Comparison of ENCODE assay signal across 8 cellular contexts in the genomic region with DNA sequence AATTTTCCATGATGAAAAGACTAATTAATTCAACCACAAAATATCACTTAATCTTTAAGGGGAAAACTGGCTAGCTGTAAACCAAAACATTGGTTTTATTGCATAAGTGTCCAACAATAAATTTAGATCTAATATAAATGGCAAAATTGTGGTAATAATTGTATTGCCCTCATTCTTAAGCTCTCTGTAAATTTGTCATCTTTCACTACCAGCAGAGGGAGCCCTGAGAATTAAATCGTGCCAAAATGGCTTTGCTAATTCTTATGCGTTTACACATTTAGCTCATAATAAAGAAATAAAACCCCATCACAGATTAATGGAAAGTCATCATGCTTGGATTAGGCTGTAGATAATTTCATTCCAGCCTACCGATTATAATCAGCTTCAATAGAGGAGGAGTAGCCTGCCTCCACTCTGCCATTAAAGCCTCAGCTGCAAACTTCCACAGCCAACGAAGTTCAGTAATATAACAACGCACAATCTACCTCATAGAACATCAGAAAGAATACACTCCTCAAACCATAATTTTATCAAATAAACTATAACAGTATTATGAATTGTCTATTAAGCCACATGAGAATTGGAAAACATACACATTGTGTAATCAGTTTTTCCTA.
DNase-seq lines count a peak whose midpoint lies in the region; ATAC-seq, FAIRE-seq and TF ChIP-seq lines count a peak whose summit lies in the region.

No MANE protein-coding gene starts in this region.

- H3K9ac ChIP-seq in colonic mucosa (ENCODE audit: low read depth in 2 of 2, low read length in 2 of 2), result no peak overlapping the region

- H3K4me1 ChIP-seq in colonic mucosa, result no peaks in the 10 kb centered on the region

- peaks cover 3% of the 10 kb centered on the region for H3K36me3 Mint-ChIP-seq in nephron (ENCODE audit: low read depth)

- no peak overlapping the region for H3K27ac ChIP-seq in colonic mucosa

- H3K4me3 Mint-ChIP-seq in nephron, result no peak overlapping the region

- TF ChIP-seq CTCF in BJ (IDR thresholded peaks at IDR 0.05; ENCODE audit: insufficient read depth, low read depth, low read length) (peak; percentile 68), colonic mucosa (IDR thresholded peaks at IDR 0.05) (peak; percentile 51), nephron (IDR thresholded peaks at IDR 0.05; ENCODE audit: unreplicated experiment in 3 of 3) (peak; percentile 68 to 75 (median 71))

- intact Hi-C loops in colonic mucosa (cut with DNase I), result loop anchor here (5.0 kb wide), 1 partner anchor 836 kb away; no protein-coding TSS in a partner anchor

- no peaks in the 10 kb centered on the region for H3K4me1 Mint-ChIP-seq in nephron

- no peaks in the 10 kb centered on the region for H3K9me3 ChIP-seq in colonic mucosa

- CTCF ChIA-PET in BJ (lab: Yijun Ruan, JAX), result interaction anchor here (0.7 to 6.3 kb wide), 22 partner anchors 10 to 853 kb away, joined by 3 to 39 read pairs (median 4); no protein-coding TSS in a partner anchor

- no peak for ATAC-seq in GM18520 (IDR thresholded peaks at IDR 0.05; ENCODE audit: unreplicated experiment)
- ATAC-seq in HG02970 (IDR thresholded peaks at IDR 0.05; ENCODE audit: low FRiP score, unreplicated experiment), result no peak
- no peak for ATAC-seq in GM21360 (IDR thresholded peaks at IDR 0.05; ENCODE audit: unreplicated experiment)

- peak; percentile 53 for FAIRE-seq in GM18507 (lab: Jason Lieb, UNC)

- H3K36me3 ChIP-seq in BJ (ENCODE audit: control insufficient read depth, insufficient read depth, low read length) (no peaks in the 10 kb centered on the region), colonic mucosa (no peaks in the 10 kb centered on the region)

- H3K27ac Mint-ChIP-seq in nephron, result no peak overlapping the region

- peaks cover 14% of the 10 kb centered on the region for H3K27me3 Mint-ChIP-seq in nephron (ENCODE audit: low read depth)

- H3K27me3 ChIP-seq in BJ (ENCODE audit: control insufficient read depth, insufficient read depth, low read length) (peaks cover 7% of the 10 kb centered on the region), colonic mucosa (no peaks in the 10 kb centered on the region)

- no peak for DNase-seq in BJ (ENCODE audit: low read depth)
- no peak for DNase-seq in GM18507 (ENCODE audit: extremely low spot score, insufficient read length, low read depth)
- peak; percentile 60 for DNase-seq in NCI-H69 (lab: John Stamatoyannopoulos, UW)
- DNase-seq in colonic mucosa, result peak; percentile 19

- H3K4me3 ChIP-seq in BJ (ENCODE audit: low read depth, low read length) (no peak overlapping the region), colonic mucosa (no peak overlapping the region)

- POLR2A ChIA-PET in BJ (lab: Charles Lee), result interaction anchor here (0.7 kb wide), 1 partner anchor 62 kb away, joined by 3 read pairs; no protein-coding TSS in a partner anchor

- peaks cover 6% of the 10 kb centered on the region for H3K9me3 Mint-ChIP-seq in nephron

Comparison
In these comparisons a context has a peak if more than half of its experiments do, and no peak if none do; other contexts are left out.
1. DNase-seq: peak in NCI-H69 (single experiment) and colonic mucosa (single experiment); none in BJ (single experiment) and GM18507 (single experiment).
2. Peak in every context shown above with its lines, with median percentiles within 50 percentile points of each other: CTCF ChIP-seq.